ENCODE assay signal across 11 cellular contexts in genomic region chr5:80711938-80712337, GRCh38. TPM values are rescaled to one million over a fixed set of nuclear protein-coding genes. Genes with fewer than 3 reads are reported as not detected.
A peak's percentile ranks its signal among the peaks of the same experiment; 100 is the strongest.
DNase-seq lines count a peak whose midpoint lies in the region; ATAC-seq lines count a peak whose summit lies in the region.
"Had no signal": no experiment of that assay in that cellular context is flagged by ENCODE, and none has a peak within 500 bp of the region (broad histone marks: within the 10 kb centered on the region; RNA-seq: fewer than 3 reads in every experiment).

No MANE protein-coding gene starts in this region.

- no peaks in the 10 kb centered on the region for H3K27me3 ChIP-seq in neuronal stem cell (ENCODE audit: control insufficient read depth in 3 of 3, insufficient read depth in 3 of 3, low read depth in 1 of 3, low read length in 3 of 3)
- H3K27me3 ChIP-seq: BLaER1 treated with 17β-estradiol and CSF1 and Interleukin-3, amounts not matched to agents 10 nM and 100 nM; neutrophil had no signal

- H3K14ac ChIP-seq in neuronal stem cell (ENCODE audit: low read length) = no peak overlapping the region

- ATAC-seq in stimulated activated naive CD8-positive, alpha-beta T cell treated with anti-CD3 and anti-CD28 coated beads, Interleukin-15, amount 100 ng/mL, for 72 hours = no peak

- no peak overlapping the region for H2BK15ac ChIP-seq in neuronal stem cell (ENCODE audit: low read length)

- no peak overlapping the region for H3K23ac ChIP-seq in neuronal stem cell (ENCODE audit: low read depth, low read length, poor library complexity)

- H3K79me1 ChIP-seq in neuronal stem cell (ENCODE audit: low read depth, low read length) = no peaks in the 10 kb centered on the region

- H3K4ac ChIP-seq in neuronal stem cell (ENCODE audit: low read length) = no peak overlapping the region

- H3K4me1 Mint-ChIP-seq in stimulated activated naive CD8-positive, alpha-beta T cell treated with anti-CD3 and anti-CD28 coated beads, Interleukin-15, amount 100 ng/mL, for 72 hours = peaks cover 28% of the 10 kb centered on the region
- H3K4me1 Mint-ChIP-seq: activated B cell treated with CpG ODN at 0.5 μM for 24 hours had no signal

- H3K27ac ChIP-seq in neuronal stem cell (replicated peaks; ENCODE audit: low read length) = no peak overlapping the region
- H3K27ac ChIP-seq: BLaER1 treated with 17β-estradiol and CSF1 and Interleukin-3, amounts not matched to agents 10 nM and 100 nM; neutrophil had no signal

- no peak overlapping the region for H3K9ac ChIP-seq in neuronal stem cell (ENCODE audit: low read depth, low read length, poor library complexity)
- H3K9ac ChIP-seq: BLaER1 treated with 17β-estradiol and CSF1 and Interleukin-3, amounts not matched to agents 10 nM and 100 nM had no signal

- H2AFZ ChIP-seq in neuronal stem cell (ENCODE audit: low read length) = no peak overlapping the region

- peaks cover 0 to 41% of the 10 kb centered on the region in 2 donors for H3K36me3 ChIP-seq in neuronal stem cell (replicated peaks in 1 of 2; ENCODE audit: control insufficient read depth in 2 of 2, insufficient read depth in 2 of 2, low read length in 2 of 2)

- no CpG with 5 or more reads among the region's 3 CpGs for WGBS in neuronal stem cell (ENCODE audit: extremely low coverage in 2 of 2, insufficient read length in 2 of 2, insufficient replicate concordance in 1 of 2), 2 donors

- H4K8ac ChIP-seq in neuronal stem cell (ENCODE audit: low read depth, low read length) = no peak overlapping the region

- H2BK12ac ChIP-seq in neuronal stem cell (ENCODE audit: low read length) = no peak overlapping the region

- no peaks in the 10 kb centered on the region for H3K9me3 ChIP-seq in neuronal stem cell (replicated peaks in 1 of 2; ENCODE audit: control insufficient read depth in 2 of 2, insufficient read depth in 1 of 2, low read depth in 1 of 2, low read length in 2 of 2)
- H3K9me3 ChIP-seq: neutrophil had no signal

- peak; percentile 0 for DNase-seq in NCI-H2196 (lab: John Stamatoyannopoulos, UW; ENCODE audit: unreplicated experiment)
- no peak for DNase-seq in NCI-H2196 treated with DMSO at 0.1 percent for 48 hours (lab: John Stamatoyannopoulos, UW; ENCODE audit: unreplicated experiment)
- DNase-seq in NCI-H1694 (lab: John Stamatoyannopoulos, UW) = peak; percentile 54
- peak; percentile 11 for DNase-seq in cerebellum (ENCODE audit: low spot score)
- DNase-seq in neuronal stem cell (ENCODE audit: low spot score) = peak; percentile 11
- DNase-seq in MV-4-11 (lab: John Stamatoyannopoulos, UW) = no peak
- DNase-seq in RPMI8226 = no peak
- no peak for DNase-seq in stimulated activated naive CD8-positive, alpha-beta T cell treated with anti-CD3 and anti-CD28 coated beads, Interleukin-15, amount 100 ng/mL, for 72 hours
- DNase-seq: activated B cell treated with CpG ODN at 0.5 μM for 24 hours had no signal

- no peak overlapping the region for H2BK5ac ChIP-seq in neuronal stem cell (ENCODE audit: low read length)

- H2AK5ac ChIP-seq in neuronal stem cell (ENCODE audit: low read depth, low read length) = no peak overlapping the region

- H2BK120ac ChIP-seq in neuronal stem cell (ENCODE audit: low read depth, low read length) = no peak overlapping the region

- no peaks in the 10 kb centered on the region for H3K27me3 Mint-ChIP-seq in stimulated activated naive CD8-positive, alpha-beta T cell treated with anti-CD3 and anti-CD28 coated beads, Interleukin-15, amount 100 ng/mL, for 72 hours
- H3K27me3 Mint-ChIP-seq: activated B cell treated with CpG ODN at 0.5 μM for 24 hours had no signal

- H3K4me2 ChIP-seq in neuronal stem cell (ENCODE audit: insufficient read depth, low read length, poor library complexity, severe bottlenecking) = no peak overlapping the region
- H3K4me2 ChIP-seq: BLaER1 treated with 17β-estradiol and CSF1 and Interleukin-3, amounts not matched to agents 10 nM and 100 nM had no signal

- no peak overlapping the region for H3K4me3 Mint-ChIP-seq in stimulated activated naive CD8-positive, alpha-beta T cell treated with anti-CD3 and anti-CD28 coated beads, Interleukin-15, amount 100 ng/mL, for 72 hours
- H3K4me3 Mint-ChIP-seq: activated B cell treated with CpG ODN at 0.5 μM for 24 hours had no signal

- H3K4me3 ChIP-seq in neuronal stem cell (ENCODE audit: low read length in 2 of 2) = no peak overlapping the region
- H3K4me3 ChIP-seq: BLaER1 treated with 17β-estradiol and CSF1 and Interleukin-3, amounts not matched to agents 10 nM and 100 nM had no signal

- no peak overlapping the region for H3K27ac Mint-ChIP-seq in stimulated activated naive CD8-positive, alpha-beta T cell treated with anti-CD3 and anti-CD28 coated beads, Interleukin-15, amount 100 ng/mL, for 72 hours
- H3K27ac Mint-ChIP-seq: activated B cell treated with CpG ODN at 0.5 μM for 24 hours had no signal

- no peaks in the 10 kb centered on the region for H3K9me3 Mint-ChIP-seq in stimulated activated naive CD8-positive, alpha-beta T cell treated with anti-CD3 and anti-CD28 coated beads, Interleukin-15, amount 100 ng/mL, for 72 hours
- H3K9me3 Mint-ChIP-seq: activated B cell treated with CpG ODN at 0.5 μM for 24 hours had no signal

- H4K91ac ChIP-seq in neuronal stem cell (ENCODE audit: low read depth, low read length, poor library complexity) = no peak overlapping the region

- no peaks in the 10 kb centered on the region for H3K4me1 ChIP-seq in neuronal stem cell (ENCODE audit: control insufficient read depth in 2 of 2, insufficient read depth in 1 of 2, low read depth in 1 of 2, low read length in 2 of 2)

- no peak overlapping the region for H3K18ac ChIP-seq in neuronal stem cell (ENCODE audit: low read length)

RNA-seq across cellular contexts. Expression of gene DHFR, which starts 57.2 kb away (rescaled TPM):
- total RNA-seq in cerebellum = 35.6 TPM
- polyA plus RNA-seq in neuronal stem cell (2013, experiment 1 of 2) = 139 TPM
- polyA plus RNA-seq in neuronal stem cell (2013, experiment 2 of 2) = 143 TPM

RNA-seq across cellular contexts. Expression of gene MSH3, which starts 57.5 kb away (rescaled TPM):
- 22.1 TPM for total RNA-seq in cerebellum
- 11.4 TPM for polyA plus RNA-seq in neuronal stem cell (2013, experiment 1 of 2)
- polyA plus RNA-seq in neuronal stem cell (2013, experiment 2 of 2) = 11.8 TPM

Comparison
In these comparisons a context has a peak if more than half of its experiments do, and no peak if none do; other contexts are left out.
1. DNase-seq: peak in NCI-H2196 (single experiment), NCI-H1694 (single experiment), cerebellum (single experiment) and neuronal stem cell (single experiment); none in NCI-H2196 treated with DMSO at 0.1 percent for 48 hours (single experiment), MV-4-11 (single experiment), RPMI8226 (single experiment) and stimulated activated naive CD8-positive, alpha-beta T cell treated with anti-CD3 and anti-CD28 coated beads, Interleukin-15, amount 100 ng/mL, for 72 hours (0 of 2).